ENCODE assay signal across 2 cellular contexts in the genomic region with DNA sequence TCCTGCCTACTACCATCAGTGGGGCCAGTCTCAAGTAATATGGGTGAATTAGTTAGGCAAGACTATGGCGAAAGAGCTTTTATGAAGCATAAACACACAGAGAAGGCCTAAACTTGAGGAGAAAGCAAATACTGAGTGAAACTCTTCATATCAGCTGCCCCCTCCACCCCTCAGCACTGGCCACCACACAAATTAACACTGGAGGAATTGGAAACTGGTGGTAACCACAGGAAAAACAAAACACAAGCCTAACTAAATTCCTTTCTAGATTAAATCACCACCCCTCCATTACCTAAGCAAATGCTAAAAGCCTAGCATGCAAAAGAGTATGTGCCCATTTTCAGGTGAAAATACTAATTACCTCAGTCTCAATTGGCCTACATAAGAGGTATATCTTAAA.
TF ChIP-seq lines count a peak whose summit lies in the region.

No MANE protein-coding gene starts in this region.

TF ChIP-seq in GM23338, 12 proteins besides CTCF, POLR2A, EP300 and RAD21 (continued from another document):
- TF ChIP-seq REST (IDR thresholded peaks at IDR 0.05; ENCODE audit: unreplicated experiment) (no peak), ZNF331 (CRISPR knock-in tag; IDR thresholded peaks at IDR 0.05; ENCODE audit: low read depth) (no peak), EZH2 (IDR thresholded peaks at IDR 0.05; ENCODE audit: low read depth, unreplicated experiment) (no peak), NANOG (IDR thresholded peaks at IDR 0.05; ENCODE audit: borderline replicate concordance) (no peak), CREB1 (CRISPR knock-in tag; IDR thresholded peaks at IDR 0.05; ENCODE audit: low read depth) (no peak), ZNF462 (CRISPR knock-in tag; IDR thresholded peaks at IDR 0.05) (no peak)
- TF ChIP-seq, protein P1, sequence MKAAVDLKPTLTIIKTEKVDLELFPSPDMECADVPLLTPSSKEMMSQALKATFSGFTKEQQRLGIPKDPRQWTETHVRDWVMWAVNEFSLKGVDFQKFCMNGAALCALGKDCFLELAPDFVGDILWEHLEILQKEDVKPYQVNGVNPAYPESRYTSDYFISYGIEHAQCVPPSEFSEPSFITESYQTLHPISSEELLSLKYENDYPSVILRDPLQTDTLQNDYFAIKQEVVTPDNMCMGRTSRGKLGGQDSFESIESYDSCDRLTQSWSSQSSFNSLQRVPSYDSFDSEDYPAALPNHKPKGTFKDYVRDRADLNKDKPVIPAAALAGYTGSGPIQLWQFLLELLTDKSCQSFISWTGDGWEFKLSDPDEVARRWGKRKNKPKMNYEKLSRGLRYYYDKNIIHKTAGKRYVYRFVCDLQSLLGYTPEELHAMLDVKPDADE (IDR thresholded peaks at IDR 0.05): no peak

TF ChIP-seq in WTC11, 78 proteins besides CTCF, POLR2A, EP300 and RAD21 (continued from another document):
- TF ChIP-seq E2F1 (CRISPR knock-in tag; IDR thresholded peaks at IDR 0.05): no peak
- TF ChIP-seq, protein P2, sequence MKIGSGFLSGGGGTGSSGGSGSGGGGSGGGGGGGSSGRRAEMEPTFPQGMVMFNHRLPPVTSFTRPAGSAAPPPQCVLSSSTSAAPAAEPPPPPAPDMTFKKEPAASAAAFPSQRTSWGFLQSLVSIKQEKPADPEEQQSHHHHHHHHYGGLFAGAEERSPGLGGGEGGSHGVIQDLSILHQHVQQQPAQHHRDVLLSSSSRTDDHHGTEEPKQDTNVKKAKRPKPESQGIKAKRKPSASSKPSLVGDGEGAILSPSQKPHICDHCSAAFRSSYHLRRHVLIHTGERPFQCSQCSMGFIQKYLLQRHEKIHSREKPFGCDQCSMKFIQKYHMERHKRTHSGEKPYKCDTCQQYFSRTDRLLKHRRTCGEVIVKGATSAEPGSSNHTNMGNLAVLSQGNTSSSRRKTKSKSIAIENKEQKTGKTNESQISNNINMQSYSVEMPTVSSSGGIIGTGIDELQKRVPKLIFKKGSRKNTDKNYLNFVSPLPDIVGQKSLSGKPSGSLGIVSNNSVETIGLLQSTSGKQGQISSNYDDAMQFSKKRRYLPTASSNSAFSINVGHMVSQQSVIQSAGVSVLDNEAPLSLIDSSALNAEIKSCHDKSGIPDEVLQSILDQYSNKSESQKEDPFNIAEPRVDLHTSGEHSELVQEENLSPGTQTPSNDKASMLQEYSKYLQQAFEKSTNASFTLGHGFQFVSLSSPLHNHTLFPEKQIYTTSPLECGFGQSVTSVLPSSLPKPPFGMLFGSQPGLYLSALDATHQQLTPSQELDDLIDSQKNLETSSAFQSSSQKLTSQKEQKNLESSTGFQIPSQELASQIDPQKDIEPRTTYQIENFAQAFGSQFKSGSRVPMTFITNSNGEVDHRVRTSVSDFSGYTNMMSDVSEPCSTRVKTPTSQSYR (CRISPR knock-in tag; IDR thresholded peaks at IDR 0.05): no peak
- no peak for TF ChIP-seq CDX4 (CRISPR knock-in tag; IDR thresholded peaks at IDR 0.05; ENCODE audit: borderline replicate concordance)
- no peak for TF ChIP-seq EMX1 (CRISPR knock-in tag; IDR thresholded peaks at IDR 0.05)
- no peak for TF ChIP-seq SMAD4 (CRISPR knock-in tag; IDR thresholded peaks at IDR 0.05)
TF ChIP-seq in WTC11: peak in this region for 0.
